In genomic region chr22:42277988-42278776, GRCh38 we compare ENCODE assay signal across 11 cellular contexts. TPM values are rescaled to one million over a fixed set of nuclear protein-coding genes. Genes with fewer than 3 reads are reported as not detected.
DNase-seq lines count a peak whose midpoint lies in the region; ATAC-seq and TF ChIP-seq lines count a peak whose summit lies in the region.
"Had no signal": no experiment of that assay in that cellular context is flagged by ENCODE, and none has a peak within 500 bp of the region (broad histone marks: within the 10 kb centered on the region; RNA-seq: fewer than 3 reads in every experiment).

No MANE protein-coding gene starts in this region.

- no peaks in the 10 kb centered on the region for H3K27me3 Mint-ChIP-seq in Caco-2 (ENCODE audit: insufficient read depth, unreplicated experiment)

- H3K27me3 ChIP-seq in Caco-2 (replicated peaks; ENCODE audit: control insufficient read depth, insufficient read depth, low read length) (no peaks in the 10 kb centered on the region), Peyer's patch (no peaks in the 10 kb centered on the region), mesenchymal stem cell (ENCODE audit: control insufficient read depth in 1 of 2, insufficient read depth in 1 of 2, low read length in 2 of 2) (peaks cover 30 to 61% of the 10 kb centered on the region in 2 experiments)

- no peak overlapping the region for H2BK120ac ChIP-seq in mesenchymal stem cell (ENCODE audit: low read depth, low read length)

- H3K4me1 ChIP-seq in Caco-2 (peaks cover 52% of the 10 kb centered on the region), Peyer's patch (peaks cover 0 to 27% (median 1%) of the 10 kb centered on the region in 4 donors), mesenchymal stem cell (ENCODE audit: control insufficient read depth, insufficient read depth, low read depth, low read length) (peaks cover 9% of the 10 kb centered on the region)

- POLR2A ChIA-PET in Caco-2 (lab: Charles Lee): no interaction called here

- TF ChIP-seq POLR2A in Peyer's patch (IDR thresholded peaks at IDR 0.05): no peak

- H3K4ac ChIP-seq in mesenchymal stem cell (ENCODE audit: low read depth in 1 of 2, low read length in 2 of 2): no peak overlapping the region

- H2BK12ac ChIP-seq in mesenchymal stem cell (ENCODE audit: low read length in 2 of 2): no peak overlapping the region

- intact Hi-C loops in Caco-2 (cut with micrococcal nuclease; ENCODE audit: unreplicated experiment): loop anchor here (1.0 kb wide), 2 partner anchors 36 to 159 kb away; no protein-coding TSS in a partner anchor

- peak overlapping the region; percentile 55 for H3K27ac Mint-ChIP-seq in Caco-2 (ENCODE audit: unreplicated experiment)
- H3K27ac Mint-ChIP-seq: activated T-cell treated with anti-CD3 and anti-CD28 coated beads, Interleukin-2, amount 50 U/mL, for 72 hours had no signal

- H3K14ac ChIP-seq in mesenchymal stem cell (ENCODE audit: low read length in 2 of 2): no peak overlapping the region

- no peak overlapping the region for H3K4me3 ChIP-seq in Caco-2 (ENCODE audit: low read depth, low read length)
- H3K4me3 ChIP-seq in Peyer's patch: no peak overlapping the region
- no peak overlapping the region for H3K4me3 ChIP-seq in mesenchymal stem cell (ENCODE audit: insufficient read depth in 1 of 2, low read depth in 1 of 2, low read length in 2 of 2)
- H3K4me3 ChIP-seq: GM23248 had no signal

- TF ChIP-seq CTCF in Caco-2 (IDR thresholded peaks at IDR 0.05; ENCODE audit: insufficient read depth in 1 of 2, low read depth in 1 of 2, low read length in 1 of 2, severe bottlenecking in 1 of 2, unreplicated experiment in 1 of 2): peak in 1 of 2 experiments; percentile 62
- TF ChIP-seq CTCF in Peyer's patch (IDR thresholded peaks at IDR 0.05): peak in 3 of 6 experiments; percentile 38 to 43 (median 38)

- H2AK5ac ChIP-seq in mesenchymal stem cell (ENCODE audit: low read length, severe bottlenecking): no peak overlapping the region

- BruUV-seq in Caco-2 (replicated peaks; lab: Mats Ljungman, UMichigan): no TSS peak

- no peaks in the 10 kb centered on the region for H3K9me3 Mint-ChIP-seq in Caco-2 (ENCODE audit: unreplicated experiment)
- H3K9me3 Mint-ChIP-seq: activated T-cell treated with anti-CD3 and anti-CD28 coated beads, Interleukin-2, amount 50 U/mL, for 72 hours had no signal

- peaks cover 25% of the 10 kb centered on the region for H3K36me3 Mint-ChIP-seq in Caco-2 (ENCODE audit: insufficient read depth, unreplicated experiment)

- no peak overlapping the region for H4K8ac ChIP-seq in mesenchymal stem cell (ENCODE audit: low read length)

- H3K4me3 Mint-ChIP-seq in Caco-2 (ENCODE audit: unreplicated experiment): no peak overlapping the region
- H3K4me3 Mint-ChIP-seq: activated T-cell treated with anti-CD3 and anti-CD28 coated beads, Interleukin-2, amount 50 U/mL, for 72 hours had no signal

- CTCF ChIA-PET in Caco-2 (lab: Charles Lee): interaction anchor here (0.7 to 2.9 kb wide), 6 partner anchors 15 to 156 kb away, joined by 3 to 11 read pairs (median 6); no protein-coding TSS in a partner anchor

- H2BK15ac ChIP-seq in mesenchymal stem cell (ENCODE audit: low read depth, poor library complexity, severe bottlenecking): no peak overlapping the region

- no peak overlapping the region for H3K9ac ChIP-seq in mesenchymal stem cell (ENCODE audit: low read length)
- H3K9ac ChIP-seq: GM23248 had no signal

- no peak overlapping the region for H3K4me2 ChIP-seq in mesenchymal stem cell (ENCODE audit: low read length, poor library complexity, severe bottlenecking)

- H3K4me1 Mint-ChIP-seq in Caco-2 (ENCODE audit: low read depth, unreplicated experiment): peaks cover 38% of the 10 kb centered on the region

- no peak overlapping the region for H3K23ac ChIP-seq in mesenchymal stem cell (ENCODE audit: low read length in 2 of 2)

- DNase-seq in Caco-2 (peak; percentile 75 to 78), Peyer's patch (peak in 2 of 3 donors; percentile 59 to 66), left kidney (ENCODE audit: low read depth, low spot score) (peak; percentile 76), ureter (ENCODE audit: low spot score) (no peak), mesenchymal stem cell (no peak), inferior parietal cortex (ENCODE audit: extremely low spot score) (no peak)
- DNase-seq in stimulated activated CD4-positive, alpha-beta T cell treated with anti-CD3 and anti-CD28 coated beads, Interleukin-4, amount 100 ng/mL, for 4 hours: no peak
- DNase-seq: activated T-cell treated with anti-CD3 and anti-CD28 coated beads, Interleukin-2, amount 50 U/mL, for 72 hours; GM23248; NCI-H510A had no signal

- no peak overlapping the region for H2BK5ac ChIP-seq in mesenchymal stem cell (ENCODE audit: low read depth, low read length, poor library complexity, severe bottlenecking)

- H3K36me3 ChIP-seq in Caco-2 (ENCODE audit: control insufficient read depth, insufficient read depth, low read length) (0 out of 2 replicates have a peak, but pooled peaks cover 2% of the 10 kb centered on the region), Peyer's patch (no peaks in the 10 kb centered on the region), mesenchymal stem cell (ENCODE audit: control insufficient read depth in 1 of 2, insufficient read depth in 2 of 2, low read depth in 1 of 2, low read length in 2 of 2) (no peaks in the 10 kb centered on the region)

- H3K9me3 ChIP-seq in Caco-2 (no peaks in the 10 kb centered on the region), Peyer's patch (no peaks in the 10 kb centered on the region), mesenchymal stem cell (ENCODE audit: control insufficient read depth, low read length) (no peaks in the 10 kb centered on the region)

- no peak overlapping the region for H2AFZ ChIP-seq in mesenchymal stem cell (ENCODE audit: low read depth, low read length)
- H2AFZ ChIP-seq: GM23248 had no signal

- H4K91ac ChIP-seq in mesenchymal stem cell (ENCODE audit: low read length): no peak overlapping the region

- H3K18ac ChIP-seq in mesenchymal stem cell (ENCODE audit: low read depth in 1 of 2, low read length in 2 of 2): no peak overlapping the region

- no peaks in the 10 kb centered on the region for H3K79me1 ChIP-seq in mesenchymal stem cell (replicated peaks; ENCODE audit: low read length, poor library complexity, severe bottlenecking)

- H3K27ac ChIP-seq in Peyer's patch (no peak overlapping the region), mesenchymal stem cell (ENCODE audit: low read length, poor library complexity, severe bottlenecking) (no peak overlapping the region)
- H3K27ac ChIP-seq: GM23248 had no signal

- peak; percentile 73 for ATAC-seq in GM18520 (IDR thresholded peaks at IDR 0.05; ENCODE audit: unreplicated experiment)

- 77% methylated on average over 21 of the region's 21 CpGs for WGBS in mesenchymal stem cell

RNA-seq across cellular contexts. Expression of gene TCF20, which starts 7.7 kb away (rescaled TPM):
- total RNA-seq in Caco-2 (2022) (81.7 and 82.7 TPM in 2 replicates), Peyer's patch (10 to 100 TPM; 43.8 to 75.1 (median 59.5) TPM), ureter (64.9 TPM)
- 11.3 TPM for polyA plus RNA-seq in mesenchymal stem cell (2013, experiment 1 of 2)
- polyA plus RNA-seq in mesenchymal stem cell (2013, experiment 2 of 2): 11.0 TPM

Comparison
In these comparisons a context has a peak if more than half of its experiments do, and no peak if none do; other contexts are left out.
1. DNase-seq: peak in Caco-2 (2 of 2), Peyer's patch (2 of 3) and left kidney (single experiment); none in ureter (single experiment), mesenchymal stem cell (single experiment), stimulated activated CD4-positive, alpha-beta T cell treated with anti-CD3 and anti-CD28 coated beads, Interleukin-4, amount 100 ng/mL, for 4 hours (0 of 2) and inferior parietal cortex (single experiment).